1 cellular context compared by ENCODE assay signal in the genomic region with DNA sequence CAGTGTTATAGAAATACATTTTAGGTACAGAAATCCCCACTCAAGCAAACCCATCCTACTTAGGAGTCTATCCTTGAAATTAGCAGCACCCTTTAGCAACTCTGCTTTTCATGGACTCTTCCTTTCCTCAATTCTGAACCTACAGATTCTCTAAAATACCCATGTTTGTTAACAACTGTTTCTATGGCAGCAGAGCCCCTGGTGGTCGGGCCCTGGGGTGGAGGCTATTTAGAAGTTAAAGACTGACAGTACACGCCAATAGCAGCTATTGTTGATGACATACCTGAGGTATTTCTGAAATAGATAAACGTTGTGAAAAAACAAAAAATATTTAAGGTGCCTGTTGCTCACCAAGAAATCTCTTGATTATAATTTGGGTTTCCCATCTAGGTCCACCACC.
TF ChIP-seq lines count a peak whose summit lies in the region.

No MANE protein-coding gene starts in this region.

TF ChIP-seq in GM23338, 12 proteins besides CTCF, POLR2A, EP300 and RAD21 (continued from another document):
- TF ChIP-seq, protein P1, sequence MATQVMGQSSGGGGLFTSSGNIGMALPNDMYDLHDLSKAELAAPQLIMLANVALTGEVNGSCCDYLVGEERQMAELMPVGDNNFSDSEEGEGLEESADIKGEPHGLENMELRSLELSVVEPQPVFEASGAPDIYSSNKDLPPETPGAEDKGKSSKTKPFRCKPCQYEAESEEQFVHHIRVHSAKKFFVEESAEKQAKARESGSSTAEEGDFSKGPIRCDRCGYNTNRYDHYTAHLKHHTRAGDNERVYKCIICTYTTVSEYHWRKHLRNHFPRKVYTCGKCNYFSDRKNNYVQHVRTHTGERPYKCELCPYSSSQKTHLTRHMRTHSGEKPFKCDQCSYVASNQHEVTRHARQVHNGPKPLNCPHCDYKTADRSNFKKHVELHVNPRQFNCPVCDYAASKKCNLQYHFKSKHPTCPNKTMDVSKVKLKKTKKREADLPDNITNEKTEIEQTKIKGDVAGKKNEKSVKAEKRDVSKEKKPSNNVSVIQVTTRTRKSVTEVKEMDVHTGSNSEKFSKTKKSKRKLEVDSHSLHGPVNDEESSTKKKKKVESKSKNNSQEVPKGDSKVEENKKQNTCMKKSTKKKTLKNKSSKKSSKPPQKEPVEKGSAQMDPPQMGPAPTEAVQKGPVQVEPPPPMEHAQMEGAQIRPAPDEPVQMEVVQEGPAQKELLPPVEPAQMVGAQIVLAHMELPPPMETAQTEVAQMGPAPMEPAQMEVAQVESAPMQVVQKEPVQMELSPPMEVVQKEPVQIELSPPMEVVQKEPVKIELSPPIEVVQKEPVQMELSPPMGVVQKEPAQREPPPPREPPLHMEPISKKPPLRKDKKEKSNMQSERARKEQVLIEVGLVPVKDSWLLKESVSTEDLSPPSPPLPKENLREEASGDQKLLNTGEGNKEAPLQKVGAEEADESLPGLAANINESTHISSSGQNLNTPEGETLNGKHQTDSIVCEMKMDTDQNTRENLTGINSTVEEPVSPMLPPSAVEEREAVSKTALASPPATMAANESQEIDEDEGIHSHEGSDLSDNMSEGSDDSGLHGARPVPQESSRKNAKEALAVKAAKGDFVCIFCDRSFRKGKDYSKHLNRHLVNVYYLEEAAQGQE (IDR thresholded peaks at IDR 0.05; ENCODE audit: unreplicated experiment), result no peak
- no peak for TF ChIP-seq STAT1 (IDR thresholded peaks at IDR 0.05; ENCODE audit: unreplicated experiment)
